ENCODE assay signal across 1 cellular context in the genomic region with DNA sequence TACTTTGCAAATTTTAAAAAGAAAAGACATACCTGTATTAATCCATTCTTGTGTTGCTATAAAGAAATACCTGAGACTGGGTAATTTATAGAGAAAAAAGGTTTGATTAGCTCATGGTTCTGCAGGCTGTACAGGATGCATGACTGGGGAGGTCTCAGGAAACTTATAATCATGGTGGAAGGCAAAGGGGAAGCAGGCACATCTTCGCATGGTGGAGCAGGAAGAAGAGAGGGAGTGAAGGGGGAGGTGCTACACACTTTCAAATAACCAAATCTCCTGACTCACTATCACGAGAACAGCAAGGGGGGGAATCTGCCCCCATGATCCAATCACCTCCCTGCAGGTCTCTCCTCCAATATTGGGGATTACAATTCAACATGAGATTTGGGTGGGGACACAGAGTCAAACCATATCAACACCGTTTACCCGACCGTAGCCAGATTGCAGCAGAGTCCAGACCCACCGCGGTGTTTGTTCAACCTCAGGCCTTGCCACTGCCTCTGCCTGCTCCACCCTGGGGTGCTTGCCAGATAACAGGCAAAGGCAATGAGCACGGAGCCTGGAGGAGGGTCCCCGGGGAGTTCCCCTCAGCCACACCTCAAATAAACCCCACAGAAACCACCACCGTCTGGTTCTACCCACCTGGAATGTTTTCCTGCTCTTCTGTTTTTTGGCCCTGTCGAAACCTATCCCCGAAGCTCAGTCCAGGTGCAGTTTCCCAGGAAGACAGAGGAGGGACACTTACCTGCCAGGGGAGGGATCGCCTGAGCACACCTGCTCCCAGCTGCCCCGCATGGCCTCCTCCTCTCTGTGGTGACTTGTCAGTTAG.
A peak's percentile ranks its signal among the peaks of the same experiment; 100 is the strongest.
TF ChIP-seq lines count a peak whose summit lies in the region.

No MANE protein-coding gene starts in this region.

TF ChIP-seq in HepG2, 621 proteins besides CTCF, POLR2A, EP300 and RAD21 (continued from another document):
- TF ChIP-seq, protein P1, sequence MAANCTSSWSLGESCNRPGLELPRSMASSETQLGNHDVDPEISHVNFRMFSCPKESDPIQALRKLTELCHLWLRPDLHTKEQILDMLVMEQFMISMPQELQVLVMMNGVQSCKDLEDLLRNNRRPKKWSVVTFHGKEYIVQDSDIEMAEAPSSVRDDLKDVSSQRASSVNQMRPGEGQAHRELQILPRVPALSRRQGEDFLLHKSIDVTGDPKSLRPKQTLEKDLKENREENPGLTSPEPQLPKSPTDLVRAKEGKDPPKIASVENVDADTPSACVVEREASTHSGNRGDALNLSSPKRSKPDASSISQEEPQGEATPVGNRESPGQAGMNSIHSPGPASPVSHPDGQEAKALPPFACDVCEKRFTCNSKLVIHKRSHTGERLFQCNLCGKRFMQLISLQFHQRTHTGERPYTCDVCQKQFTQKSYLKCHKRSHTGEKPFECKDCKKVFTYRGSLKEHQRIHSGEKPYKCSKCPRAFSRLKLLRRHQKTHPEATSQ (CRISPR knock-in tag; IDR thresholded peaks at IDR 0.05; ENCODE audit: borderline replicate concordance): peak; percentile 100
- TF ChIP-seq MZF1 (CRISPR knock-in tag; IDR thresholded peaks at IDR 0.05; ENCODE audit: borderline replicate concordance) (no peak), ARHGAP35 (CRISPR knock-in tag; IDR thresholded peaks at IDR 0.05; ENCODE audit: borderline replicate concordance) (peak; percentile 57; the same call in 1 of the 2 replicates), ZBTB38 (CRISPR knock-in tag; IDR thresholded peaks at IDR 0.05) (peak; percentile 79; the same call in 1 of the 2 replicates)
- TF ChIP-seq, protein P2, sequence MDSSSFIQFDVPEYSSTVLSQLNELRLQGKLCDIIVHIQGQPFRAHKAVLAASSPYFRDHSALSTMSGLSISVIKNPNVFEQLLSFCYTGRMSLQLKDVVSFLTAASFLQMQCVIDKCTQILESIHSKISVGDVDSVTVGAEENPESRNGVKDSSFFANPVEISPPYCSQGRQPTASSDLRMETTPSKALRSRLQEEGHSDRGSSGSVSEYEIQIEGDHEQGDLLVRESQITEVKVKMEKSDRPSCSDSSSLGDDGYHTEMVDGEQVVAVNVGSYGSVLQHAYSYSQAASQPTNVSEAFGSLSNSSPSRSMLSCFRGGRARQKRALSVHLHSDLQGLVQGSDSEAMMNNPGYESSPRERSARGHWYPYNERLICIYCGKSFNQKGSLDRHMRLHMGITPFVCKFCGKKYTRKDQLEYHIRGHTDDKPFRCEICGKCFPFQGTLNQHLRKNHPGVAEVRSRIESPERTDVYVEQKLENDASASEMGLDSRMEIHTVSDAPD (CRISPR knock-in tag; IDR thresholded peaks at IDR 0.05): peak; percentile 57; the same call in 1 of the 2 replicates
